In the genomic region with DNA sequence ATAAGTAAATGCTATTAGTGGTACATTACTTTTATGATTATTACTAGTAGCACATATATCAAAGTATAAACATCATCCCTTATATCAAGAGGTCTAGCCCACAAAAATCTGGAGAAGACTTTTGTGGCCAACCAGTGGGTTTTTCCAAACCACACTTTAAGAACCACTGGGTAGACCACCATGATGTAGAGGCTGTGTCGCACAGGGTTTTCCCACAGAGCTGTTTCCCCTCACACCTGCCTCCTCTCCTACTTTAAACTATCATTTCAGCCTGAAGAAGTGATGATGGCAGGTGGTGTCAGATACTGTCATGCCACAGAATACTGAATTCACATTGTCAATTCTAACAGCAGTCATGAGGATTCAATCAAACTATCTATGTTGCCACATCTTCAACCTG, we compare ENCODE assay signal across 27 cellular contexts.
DNase-seq lines count a peak whose midpoint lies in the region; ATAC-seq and TF ChIP-seq lines count a peak whose summit lies in the region.
"Had no signal": no experiment of that assay in that cellular context is flagged by ENCODE, and none has a peak within 500 bp of the region (broad histone marks: within the 10 kb centered on the region; RNA-seq: fewer than 3 reads in every experiment).

No MANE protein-coding gene starts in this region.

- H3K9me3 ChIP-seq in CD4-positive, CD25-positive, alpha-beta regulatory T cell (ENCODE audit: control insufficient read depth in 2 of 2, low read length in 2 of 2) = no peaks in the 10 kb centered on the region
- no peaks in the 10 kb centered on the region for H3K9me3 ChIP-seq in gastroesophageal sphincter
- H3K9me3 ChIP-seq: esophagus squamous epithelium, neutrophil, psoas muscle had no signal

- intact Hi-C loops in activated CD4-positive, alpha-beta T cell treated with anti-CD3 and anti-CD28 coated beads for 36 hours (cut with DNase I, micrococcal nuclease) = no loop called here
- intact Hi-C loops in natural killer cell (cut with micrococcal nuclease) = no loop called here

- POLR2A ChIA-PET in activated CD4-positive, alpha-beta T cell treated with anti-CD3 and anti-CD28 coated beads for 36 hours (lab: Charles Lee) = no interaction called here

- no peak for DNase-seq in activated CD4-positive, alpha-beta T cell treated with anti-CD3 and anti-CD28 coated beads for 36 hours
- no peak for DNase-seq in activated CD4-positive, alpha-beta T cell treated with anti-CD3 and anti-CD28 coated beads, Interleukin-2, amount 50 U/mL, for 48 hours
- no peak for DNase-seq in CD4-positive, CD25-positive, alpha-beta regulatory T cell
- DNase-seq in activated T-cell treated with anti-CD3 and anti-CD28 coated beads, Interleukin-2, amount 50 U/mL, for 72 hours = peak in 1 of 2 donors; percentile 29
- no peak for DNase-seq in natural killer cell
- DNase-seq in nephron progenitor cell = no peak
- DNase-seq in NOMO-1 (lab: John Stamatoyannopoulos, UW; ENCODE audit: unreplicated experiment in 2 of 2) = no peak
- DNase-seq: 8988T; activated CD4-positive, alpha-beta T cell treated with anti-CD3 and anti-CD28 coated beads, Interleukin-2, amount 50 U/mL, for 4 hours; activated naive CD8-positive, alpha-beta T cell treated with anti-CD3 and anti-CD28 coated beads, Interleukin-2, amount 10 ng/mL, durations not matched to agents 7 days and 5 days; dermis blood vessel endothelial cell; esophagus squamous epithelium; hippocampal formation; KBM-7; left cardiac atrium; mammary epithelial cell; NCI-H1105 treated with DMSO at 0.1 percent for 48 hours; NCI-H2029 treated with DMSO at 0.1 percent for 48 hours; NCI-H526 treated with DMSO at 0.1 percent for 48 hours; psoas muscle; SHP77 treated with DMSO at 0.1 percent for 48 hours; T1000; WERI-Rb-1 had no signal

- H3K4me1 Mint-ChIP-seq in activated CD4-positive, alpha-beta T cell treated with anti-CD3 and anti-CD28 coated beads for 36 hours = peaks cover 44% of the 10 kb centered on the region
- H3K4me1 Mint-ChIP-seq in CD4-positive, CD25-positive, alpha-beta regulatory T cell = peaks cover 3 to 28% (median 18%) of the 10 kb centered on the region in 4 donors
- peaks cover 44% of the 10 kb centered on the region for H3K4me1 Mint-ChIP-seq in activated T-cell treated with anti-CD3 and anti-CD28 coated beads, Interleukin-2, amount 50 U/mL, for 72 hours (ENCODE audit: low read depth)
- H3K4me1 Mint-ChIP-seq in natural killer cell (peaks cover 14 to 35% of the 10 kb centered on the region in 2 donors), nephron progenitor cell (peaks cover 6% of the 10 kb centered on the region)
- H3K4me1 Mint-ChIP-seq: CD14-positive monocyte had no signal

- H3K36me3 Mint-ChIP-seq in activated CD4-positive, alpha-beta T cell treated with anti-CD3 and anti-CD28 coated beads for 36 hours (ENCODE audit: low read depth) = peaks cover 16% of the 10 kb centered on the region
- H3K36me3 Mint-ChIP-seq in CD4-positive, CD25-positive, alpha-beta regulatory T cell = peaks cover 37% of the 10 kb centered on the region
- peaks cover 0 to 14% of the 10 kb centered on the region in 2 donors for H3K36me3 Mint-ChIP-seq in activated T-cell treated with anti-CD3 and anti-CD28 coated beads, Interleukin-2, amount 50 U/mL, for 72 hours (ENCODE audit: insufficient read depth in 2 of 2)
- H3K36me3 Mint-ChIP-seq in natural killer cell (no peaks in the 10 kb centered on the region), nephron progenitor cell (ENCODE audit: low read depth) (peaks cover 20% of the 10 kb centered on the region)

- peaks cover 48% of the 10 kb centered on the region for H3K36me3 ChIP-seq in CD4-positive, CD25-positive, alpha-beta regulatory T cell (ENCODE audit: control insufficient read depth, insufficient read depth, low read length)
- peaks cover 0 to 28% of the 10 kb centered on the region in 2 donors for H3K36me3 ChIP-seq in gastroesophageal sphincter
- H3K36me3 ChIP-seq: neutrophil had no signal

- H3K4me3 ChIP-seq in CD4-positive, CD25-positive, alpha-beta regulatory T cell (ENCODE audit: low read depth, low read length) = no peak overlapping the region
- H3K4me3 ChIP-seq in gastroesophageal sphincter = no peak overlapping the region
- H3K4me3 ChIP-seq: esophagus squamous epithelium, psoas muscle had no signal

- no peaks in the 10 kb centered on the region for H3K27me3 ChIP-seq in CD4-positive, CD25-positive, alpha-beta regulatory T cell (ENCODE audit: control insufficient read depth, insufficient read depth, low read length)
- H3K27me3 ChIP-seq in gastroesophageal sphincter = no peaks in the 10 kb centered on the region
- H3K27me3 ChIP-seq: esophagus squamous epithelium, neutrophil had no signal

- H3K27ac Mint-ChIP-seq in activated CD4-positive, alpha-beta T cell treated with anti-CD3 and anti-CD28 coated beads for 36 hours = no peak overlapping the region
- H3K27ac Mint-ChIP-seq in CD4-positive, CD25-positive, alpha-beta regulatory T cell = peak overlapping the region in 2 of 3 donors; percentile 20 to 49
- H3K27ac Mint-ChIP-seq in activated T-cell treated with anti-CD3 and anti-CD28 coated beads, Interleukin-2, amount 50 U/mL, for 72 hours = no peak overlapping the region
- H3K27ac Mint-ChIP-seq in natural killer cell (peak overlapping the region; percentile 31 to 34), nephron progenitor cell (no peak overlapping the region)
- H3K27ac Mint-ChIP-seq: activated naive CD8-positive, alpha-beta T cell treated with anti-CD3 and anti-CD28 coated beads, Interleukin-2, amount 10 ng/mL, durations not matched to agents 7 days and 5 days; CD14-positive monocyte had no signal

- no peak for TF ChIP-seq POLR2A in gastroesophageal sphincter (IDR thresholded peaks at IDR 0.05)

- 100% methylated on average over 1 of the region's 1 CpG for WGBS in gastroesophageal sphincter (ENCODE audit: low coverage in 1 of 2), 2 donors

- H3K9me3 Mint-ChIP-seq in activated CD4-positive, alpha-beta T cell treated with anti-CD3 and anti-CD28 coated beads for 36 hours (ENCODE audit: low read depth) = no peaks in the 10 kb centered on the region
- no peaks in the 10 kb centered on the region for H3K9me3 Mint-ChIP-seq in CD4-positive, CD25-positive, alpha-beta regulatory T cell
- no peaks in the 10 kb centered on the region for H3K9me3 Mint-ChIP-seq in activated T-cell treated with anti-CD3 and anti-CD28 coated beads, Interleukin-2, amount 50 U/mL, for 72 hours
- H3K9me3 Mint-ChIP-seq in natural killer cell (no peaks in the 10 kb centered on the region), nephron progenitor cell (no peaks in the 10 kb centered on the region)
- H3K9me3 Mint-ChIP-seq: activated naive CD8-positive, alpha-beta T cell treated with anti-CD3 and anti-CD28 coated beads, Interleukin-2, amount 10 ng/mL, durations not matched to agents 7 days and 5 days; CD14-positive monocyte had no signal

- H3K4me3 Mint-ChIP-seq in activated CD4-positive, alpha-beta T cell treated with anti-CD3 and anti-CD28 coated beads for 36 hours = no peak overlapping the region
- H3K4me3 Mint-ChIP-seq in CD4-positive, CD25-positive, alpha-beta regulatory T cell = no peak overlapping the region
- no peak overlapping the region for H3K4me3 Mint-ChIP-seq in activated T-cell treated with anti-CD3 and anti-CD28 coated beads, Interleukin-2, amount 50 U/mL, for 72 hours
- H3K4me3 Mint-ChIP-seq in natural killer cell = no peak overlapping the region
- no peak overlapping the region for H3K4me3 Mint-ChIP-seq in nephron progenitor cell
- H3K4me3 Mint-ChIP-seq: activated naive CD8-positive, alpha-beta T cell treated with anti-CD3 and anti-CD28 coated beads, Interleukin-2, amount 10 ng/mL, durations not matched to agents 7 days and 5 days; CD14-positive monocyte had no signal

- TF ChIP-seq CTCF in natural killer cell (IDR thresholded peaks at IDR 0.05) = no peak
- no peak for TF ChIP-seq CTCF in gastroesophageal sphincter (IDR thresholded peaks at IDR 0.05)
- TF ChIP-seq CTCF in nephron progenitor cell (IDR thresholded peaks at IDR 0.05) = no peak

- no peaks in the 10 kb centered on the region for H3K4me1 ChIP-seq in CD4-positive, CD25-positive, alpha-beta regulatory T cell (ENCODE audit: control insufficient read depth, insufficient read depth, low read length, poor library complexity, severe bottlenecking)
- H3K4me1 ChIP-seq in gastroesophageal sphincter = peaks cover 0 to 5% (median 0%) of the 10 kb centered on the region in 3 donors
- H3K4me1 ChIP-seq: esophagus squamous epithelium had no signal

- H3K27me3 Mint-ChIP-seq in activated CD4-positive, alpha-beta T cell treated with anti-CD3 and anti-CD28 coated beads for 36 hours = no peaks in the 10 kb centered on the region
- H3K27me3 Mint-ChIP-seq in CD4-positive, CD25-positive, alpha-beta regulatory T cell = no peaks in the 10 kb centered on the region
- no peaks in the 10 kb centered on the region for H3K27me3 Mint-ChIP-seq in activated T-cell treated with anti-CD3 and anti-CD28 coated beads, Interleukin-2, amount 50 U/mL, for 72 hours (ENCODE audit: low read depth)
- no peaks in the 10 kb centered on the region for H3K27me3 Mint-ChIP-seq in natural killer cell (ENCODE audit: low read depth in 2 of 2)
- H3K27me3 Mint-ChIP-seq in nephron progenitor cell (ENCODE audit: low read depth, poor library complexity) = no peaks in the 10 kb centered on the region
- H3K27me3 Mint-ChIP-seq: activated naive CD8-positive, alpha-beta T cell treated with anti-CD3 and anti-CD28 coated beads, Interleukin-2, amount 10 ng/mL, durations not matched to agents 7 days and 5 days had no signal

- H3K27ac ChIP-seq in CD4-positive, CD25-positive, alpha-beta regulatory T cell (ENCODE audit: insufficient read depth, low read length, poor library complexity, severe bottlenecking) = no peak overlapping the region
- no peak overlapping the region for H3K27ac ChIP-seq in gastroesophageal sphincter
- H3K27ac ChIP-seq: esophagus squamous epithelium, neutrophil, psoas muscle, WERI-Rb-1 had no signal

- TF ChIP-seq EP300 in gastroesophageal sphincter (IDR thresholded peaks at IDR 0.05) = no peak

- CTCF ChIA-PET in activated CD4-positive, alpha-beta T cell treated with anti-CD3 and anti-CD28 coated beads for 36 hours (lab: Charles Lee) = interaction anchor here (0.7 to 1.6 kb wide), 2 partner anchors 10 to 396 kb away, joined by 3 to 5 read pairs; no protein-coding TSS in a partner anchor

- ATAC-seq in activated CD4-positive, alpha-beta T cell treated with anti-CD3 and anti-CD28 coated beads for 36 hours = peak; percentile 58
- ATAC-seq in CD4-positive, CD25-positive, alpha-beta regulatory T cell (ENCODE audit: low read depth in 2 of 2) = no peak
- ATAC-seq in activated T-cell treated with anti-CD3 and anti-CD28 coated beads, Interleukin-2, amount 50 U/mL, for 72 hours (replicated peaks in 1 of 2) = peak; percentile 76 to 80
- peak in 2 of 3 donors; percentile 36 to 86 for ATAC-seq in natural killer cell
- no peak for ATAC-seq in gastroesophageal sphincter
- ATAC-seq: left cardiac atrium, Panc1, psoas muscle had no signal

Comparison
In these comparisons a context has a peak if more than half of its experiments do, and no peak if none do; other contexts are left out.
1. ATAC-seq: peak in activated CD4-positive, alpha-beta T cell treated with anti-CD3 and anti-CD28 coated beads for 36 hours (single experiment), activated T-cell treated with anti-CD3 and anti-CD28 coated beads, Interleukin-2, amount 50 U/mL, for 72 hours (2 of 2) and natural killer cell (2 of 3); none in CD4-positive, CD25-positive, alpha-beta regulatory T cell (0 of 2) and gastroesophageal sphincter (single experiment).
2. H3K27ac Mint-ChIP-seq: peak in CD4-positive, CD25-positive, alpha-beta regulatory T cell (2 of 3) and natural killer cell (2 of 2); none in activated CD4-positive, alpha-beta T cell treated with anti-CD3 and anti-CD28 coated beads for 36 hours (single experiment), activated T-cell treated with anti-CD3 and anti-CD28 coated beads, Interleukin-2, amount 50 U/mL, for 72 hours (single experiment) and nephron progenitor cell (single experiment).